ENCODE assay signal across 8 cellular contexts in the genomic region with DNA sequence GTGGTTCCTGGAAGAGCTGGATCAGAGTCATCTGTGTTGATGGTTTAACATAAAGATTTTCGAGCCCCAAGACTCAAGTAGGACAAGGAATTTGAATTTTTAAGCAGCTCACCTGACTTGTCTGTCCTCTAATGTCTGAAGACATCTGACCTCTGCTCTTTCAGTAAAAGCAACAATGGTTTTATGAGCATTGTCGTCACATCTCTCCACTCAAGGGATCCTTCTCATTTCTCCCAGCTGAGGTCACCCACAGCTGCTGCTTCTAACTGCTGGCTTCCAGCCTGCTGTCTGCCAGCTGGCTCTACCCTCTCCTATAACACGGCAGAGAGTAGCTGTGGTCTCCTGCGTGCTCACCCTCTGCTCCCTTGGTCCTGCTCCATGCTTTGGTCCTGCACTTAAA. TPM values are rescaled to one million over a fixed set of nuclear protein-coding genes. Genes with fewer than 3 reads are reported as not detected.
DNase-seq lines count a peak whose midpoint lies in the region; ATAC-seq and TF ChIP-seq lines count a peak whose summit lies in the region.

No MANE protein-coding gene starts in this region.

- H3K27me3 Mint-ChIP-seq in activated T-cell treated with anti-CD3 and anti-CD28 coated beads, Interleukin-2, amount 50 U/mL, for 72 hours (ENCODE audit: low read depth): no peaks in the 10 kb centered on the region

- peak; percentile 87 for DNase-seq in GM03348 (ENCODE audit: low spot score)
- peak; percentile 89 for DNase-seq in NCI-H226
- no peak for DNase-seq in coronary artery (ENCODE audit: low spot score)
- DNase-seq in mucosa of gallbladder (ENCODE audit: low spot score): peak; percentile 29
- DNase-seq in NK-92 treated with Interleukin-12 subunit alpha and Interleukin-12 subunit beta, amount 100 ng/mL, for 24 hours (lab: John Stamatoyannopoulos, UW): no peak
- DNase-seq in activated T-cell treated with anti-CD3 and anti-CD28 coated beads, Interleukin-2, amount 50 U/mL, for 72 hours: no peak
- DNase-seq in NOMO-1 treated with DMSO at 0.1 percent for 48 hours (lab: John Stamatoyannopoulos, UW; ENCODE audit: unreplicated experiment): no peak
- DNase-seq in activated CD4-positive, alpha-beta T cell treated with anti-CD3 and anti-CD28 coated beads, Interleukin-2, amount 50 U/mL, for 1 hour: no peak

- peaks cover 5% of the 10 kb centered on the region for H3K4me1 Mint-ChIP-seq in activated T-cell treated with anti-CD3 and anti-CD28 coated beads, Interleukin-2, amount 50 U/mL, for 72 hours (ENCODE audit: low read depth)

- H3K27ac ChIP-seq in coronary artery: peak overlapping the region; percentile 36 to 64

- no peak for TF ChIP-seq CTCF in coronary artery (IDR thresholded peaks at IDR 0.05)

- no peak overlapping the region for H3K4me3 Mint-ChIP-seq in activated T-cell treated with anti-CD3 and anti-CD28 coated beads, Interleukin-2, amount 50 U/mL, for 72 hours

- no peaks in the 10 kb centered on the region for H3K36me3 Mint-ChIP-seq in activated T-cell treated with anti-CD3 and anti-CD28 coated beads, Interleukin-2, amount 50 U/mL, for 72 hours (ENCODE audit: insufficient read depth in 2 of 2)

- H3K27ac Mint-ChIP-seq in activated T-cell treated with anti-CD3 and anti-CD28 coated beads, Interleukin-2, amount 50 U/mL, for 72 hours: no peak overlapping the region

- peak overlapping the region; percentile 29 for H3K4me3 ChIP-seq in coronary artery

- no peak for ATAC-seq in activated T-cell treated with anti-CD3 and anti-CD28 coated beads, Interleukin-2, amount 50 U/mL, for 72 hours (replicated peaks in 1 of 2)

- no peaks in the 10 kb centered on the region for H3K9me3 Mint-ChIP-seq in activated T-cell treated with anti-CD3 and anti-CD28 coated beads, Interleukin-2, amount 50 U/mL, for 72 hours

RNA-seq across cellular contexts. Expression of a gene that starts 24.7 kb away (rescaled TPM):
- 64.5 TPM for total RNA-seq in mucosa of gallbladder
- 10 to 100 TPM; 71.6 to 85.9 TPM for total RNA-seq in activated T-cell treated with anti-CD3 and anti-CD28 coated beads, Interleukin-2, amount 50 U/mL, for 72 hours

Comparison
In these comparisons a context has a peak if more than half of its experiments do, and no peak if none do; other contexts are left out.
1. DNase-seq: peak in GM03348 (single experiment), NCI-H226 (single experiment) and mucosa of gallbladder (single experiment); none in coronary artery (single experiment), NK-92 treated with Interleukin-12 subunit alpha and Interleukin-12 subunit beta, amount 100 ng/mL, for 24 hours (single experiment), activated T-cell treated with anti-CD3 and anti-CD28 coated beads, Interleukin-2, amount 50 U/mL, for 72 hours (0 of 2), NOMO-1 treated with DMSO at 0.1 percent for 48 hours (single experiment) and activated CD4-positive, alpha-beta T cell treated with anti-CD3 and anti-CD28 coated beads, Interleukin-2, amount 50 U/mL, for 1 hour (single experiment).